1 cellular context compared by ENCODE assay signal in genomic region chr2:166609183-166609959, GRCh38.
TF ChIP-seq lines count a peak whose summit lies in the region.

No MANE protein-coding gene starts in this region.

TF ChIP-seq in HepG2, 621 proteins besides CTCF, POLR2A, EP300 and RAD21 (continued from another document and continues in another):
- TF ChIP-seq ISX (CRISPR knock-in tag; conservative IDR thresholded peaks at IDR 0.05) (no peak), ZBTB42 (CRISPR knock-in tag; IDR thresholded peaks at IDR 0.05) (no peak), MTA1 (CRISPR knock-in tag; IDR thresholded peaks at IDR 0.05; ENCODE audit: borderline replicate concordance) (no peak), GMEB2 (CRISPR knock-in tag; IDR thresholded peaks at IDR 0.05; ENCODE audit: low read depth) (no peak), RFX1 (IDR thresholded peaks at IDR 0.05) (no peak), MYC (CRISPR knock-in tag; IDR thresholded peaks at IDR 0.05; ENCODE audit: borderline replicate concordance) (no peak), CBX1 (IDR thresholded peaks at IDR 0.05; ENCODE audit: low read depth) (no peak), THAP7 (CRISPR knock-in tag; IDR thresholded peaks at IDR 0.05) (no peak), PTBP1 (IDR thresholded peaks at IDR 0.05; ENCODE audit: low read depth, low read length, poor library complexity, severe bottlenecking) (no peak), DMTF1 (CRISPR knock-in tag; IDR thresholded peaks at IDR 0.05) (no peak), ZKSCAN1 (IDR thresholded peaks at IDR 0.05; ENCODE audit: low read length) (no peak), ZNF547 (CRISPR knock-in tag; IDR thresholded peaks at IDR 0.05) (no peak), HHEX (CRISPR knock-in tag; IDR thresholded peaks at IDR 0.05) (peak; percentile 48; the same call in 1 of the 2 replicates), ZNF383 (CRISPR knock-in tag; IDR thresholded peaks at IDR 0.05; ENCODE audit: borderline replicate concordance) (no peak), ZNF280B (CRISPR knock-in tag; IDR thresholded peaks at IDR 0.05; ENCODE audit: borderline replicate concordance) (no peak), ZBTB4 (CRISPR knock-in tag; IDR thresholded peaks at IDR 0.05; ENCODE audit: borderline replicate concordance) (no peak), MIER2 (CRISPR knock-in tag; IDR thresholded peaks at IDR 0.05) (0 out of 2 replicates have a peak, but pooled peaks have one; percentile 25), ZFP36L2 (CRISPR knock-in tag; IDR thresholded peaks at IDR 0.05) (no peak), ZFAT (CRISPR knock-in tag; conservative IDR thresholded peaks at IDR 0.05) (no peak), NCOR1 (IDR thresholded peaks at IDR 0.05; ENCODE audit: borderline replicate concordance, low read length) (no peak), KLF12 (CRISPR knock-in tag; IDR thresholded peaks at IDR 0.05; ENCODE audit: borderline replicate concordance) (no peak), ZNF639 (CRISPR knock-in tag; conservative IDR thresholded peaks at IDR 0.05) (no peak), GATA4 (IDR thresholded peaks at IDR 0.05; ENCODE audit: borderline replicate concordance, low read depth) (no peak), SRSF9 (IDR thresholded peaks at IDR 0.05; ENCODE audit: borderline replicate concordance, insufficient read depth, low read depth, low read length, poor library complexity, severe bottlenecking) (no peak), ZNF292 (CRISPR knock-in tag; IDR thresholded peaks at IDR 0.05; ENCODE audit: borderline replicate concordance, low read depth) (no peak), IKZF1 (IDR thresholded peaks at IDR 0.05) (no peak), USF2 (IDR thresholded peaks at IDR 0.05; ENCODE audit: low read depth, low read length) (no peak), USF2 (CRISPR knock-in tag; IDR thresholded peaks at IDR 0.05; ENCODE audit: borderline replicate concordance) (no peak), ZNF761 (CRISPR knock-in tag; conservative IDR thresholded peaks at IDR 0.05) (no peak), MXI1 (IDR thresholded peaks at IDR 0.05; ENCODE audit: borderline replicate concordance, low read depth, low read length) (no peak), ZC3H4 (CRISPR knock-in tag; IDR thresholded peaks at IDR 0.05; ENCODE audit: borderline replicate concordance) (no peak), GLI4 (CRISPR knock-in tag; IDR thresholded peaks at IDR 0.05; ENCODE audit: borderline replicate concordance) (no peak), ZNF720 (CRISPR knock-in tag; IDR thresholded peaks at IDR 0.05) (no peak), ZNF317 (CRISPR knock-in tag; IDR thresholded peaks at IDR 0.05) (no peak), PHF5A (CRISPR knock-in tag; IDR thresholded peaks at IDR 0.05; ENCODE audit: low read depth, unreplicated experiment) (no peak), REL (CRISPR knock-in tag; conservative IDR thresholded peaks at IDR 0.05) (no peak), ZNF33A (CRISPR knock-in tag; IDR thresholded peaks at IDR 0.05; ENCODE audit: borderline replicate concordance) (no peak), ZBTB7B (CRISPR knock-in tag; IDR thresholded peaks at IDR 0.05) (peak; percentile 29; the same call in 1 of the 2 replicates), ZNF329 (CRISPR knock-in tag; IDR thresholded peaks at IDR 0.05; ENCODE audit: low read depth) (no peak), ERF (CRISPR knock-in tag; IDR thresholded peaks at IDR 0.05) (no peak), THYN1 (CRISPR knock-in tag; IDR thresholded peaks at IDR 0.05; ENCODE audit: borderline replicate concordance, low read depth) (no peak), ZFP82 (CRISPR knock-in tag; IDR thresholded peaks at IDR 0.05; ENCODE audit: borderline replicate concordance) (no peak), ZNF724P (CRISPR knock-in tag; IDR thresholded peaks at IDR 0.05; ENCODE audit: borderline replicate concordance) (no peak), ARID2 (CRISPR knock-in tag; IDR thresholded peaks at IDR 0.05; ENCODE audit: borderline replicate concordance) (no peak), ZNF580 (CRISPR knock-in tag; IDR thresholded peaks at IDR 0.05; ENCODE audit: borderline replicate concordance, low read depth) (no peak), ZNF121 (CRISPR knock-in tag; IDR thresholded peaks at IDR 0.05) (no peak), SMAD1 (CRISPR knock-in tag; IDR thresholded peaks at IDR 0.05; ENCODE audit: borderline replicate concordance, low read depth) (no peak), ZNF430 (CRISPR knock-in tag; IDR thresholded peaks at IDR 0.05) (no peak), ZMAT3 (CRISPR knock-in tag; conservative IDR thresholded peaks at IDR 0.05) (no peak), ZNF563 (CRISPR knock-in tag; IDR thresholded peaks at IDR 0.05) (no peak), ZBTB2 (CRISPR knock-in tag; IDR thresholded peaks at IDR 0.05; ENCODE audit: low read depth) (no peak), SP5 (CRISPR knock-in tag; IDR thresholded peaks at IDR 0.05; ENCODE audit: borderline replicate concordance, low read depth) (no peak), IRF2 (CRISPR knock-in tag; IDR thresholded peaks at IDR 0.05) (no peak), ZNF740 (CRISPR knock-in tag; IDR thresholded peaks at IDR 0.05) (no peak), SIN3B (IDR thresholded peaks at IDR 0.05; ENCODE audit: low read length) (no peak), ARNT (IDR thresholded peaks at IDR 0.05) (no peak), SYNCRIP (IDR thresholded peaks at IDR 0.05; ENCODE audit: insufficient read depth, low read depth, low read length) (no peak), ZBTB21 (CRISPR knock-in tag; IDR thresholded peaks at IDR 0.05) (no peak), TOE1 (CRISPR knock-in tag; IDR thresholded peaks at IDR 0.05) (no peak), ZNF441 (CRISPR knock-in tag; IDR thresholded peaks at IDR 0.05; ENCODE audit: borderline replicate concordance) (no peak), ZNF775 (CRISPR knock-in tag; IDR thresholded peaks at IDR 0.05; ENCODE audit: borderline replicate concordance) (no peak)
